Comparison of ENCODE assay signal across 9 cellular contexts in genomic region chr17:46851029-46851741, GRCh38. TPM values are rescaled to one million over a fixed set of nuclear protein-coding genes. Genes with fewer than 3 reads are reported as not detected.
A peak's percentile ranks its signal among the peaks of the same experiment; 100 is the strongest.
DNase-seq lines count a peak whose midpoint lies in the region; ATAC-seq, FAIRE-seq and TF ChIP-seq lines count a peak whose summit lies in the region.
"Had no signal": no experiment of that assay in that cellular context is flagged by ENCODE, and none has a peak within 500 bp of the region (broad histone marks: within the 10 kb centered on the region; RNA-seq: fewer than 3 reads in every experiment).

TSS of gene WNT9B (plus strand) at chr17:46851583. CDS start at chr17:46851639, 56 bp downstream.

- H3K4me3 Mint-ChIP-seq in glutamatergic neuron (ENCODE audit: unreplicated experiment) = peak within 1 kb of the TSS; percentile 83

- peaks cover 10% of the 10 kb centered on the region for H3K9me3 Mint-ChIP-seq in glutamatergic neuron (ENCODE audit: unreplicated experiment)

- ATAC-seq in GM21360 (IDR thresholded peaks at IDR 0.05; ENCODE audit: unreplicated experiment) = no peak
- ATAC-seq: GM12878 had no signal

- TF ChIP-seq CTCF in glutamatergic neuron (IDR thresholded peaks at IDR 0.05; ENCODE audit: partially characterized antibody, unreplicated experiment) = no peak

- H3K36me3 Mint-ChIP-seq in glutamatergic neuron (ENCODE audit: unreplicated experiment) = no peaks in the 10 kb centered on the region

- FAIRE-seq in RCC 7860 (lab: Jason Lieb, UNC) = no peak
- FAIRE-seq: GM12878 had no signal

- H3K27ac Mint-ChIP-seq in glutamatergic neuron (ENCODE audit: unreplicated experiment) = no peak within 1 kb of the TSS

- DNase-seq in stimulated activated CD4-positive, alpha-beta T cell treated with anti-CD3 and anti-CD28 coated beads, Interleukin-12 subunit alpha, Interleukin-12 subunit beta, amount 100 ng/mL, for 4 hours = peak; percentile 16
- no peak for DNase-seq in stimulated activated CD4-positive, alpha-beta T cell treated with anti-CD3 and anti-CD28 coated beads, Interleukin-1b, Interleukin-23, amount 100 ng/mL, for 48 hours
- DNase-seq in T-helper 9 cell (peak; percentile 4), glutamatergic neuron (peak; percentile 51), retina (peak; percentile 56), RCC 7860 (ENCODE audit: low spot score) (no peak), C1 segment of cervical spinal cord (lab: John Stamatoyannopoulos, UW) (no peak)

- peaks cover 29% of the 10 kb centered on the region for H3K27me3 Mint-ChIP-seq in glutamatergic neuron (ENCODE audit: unreplicated experiment)

- no peaks in the 10 kb centered on the region for H3K4me1 Mint-ChIP-seq in glutamatergic neuron (ENCODE audit: low read depth, unreplicated experiment)

RNA-seq across cellular contexts. Expression of gene WNT9B, which starts in this region (rescaled TPM):
- not detected for total RNA-seq in glutamatergic neuron (ENCODE audit: unreplicated experiment)
- total RNA-seq: GM12878 had no signal

Comparison
In these comparisons a context has a peak if more than half of its experiments do, and no peak if none do; other contexts are left out.
1. DNase-seq: peak in stimulated activated CD4-positive, alpha-beta T cell treated with anti-CD3 and anti-CD28 coated beads, Interleukin-12 subunit alpha, Interleukin-12 subunit beta, amount 100 ng/mL, for 4 hours (single experiment), T-helper 9 cell (single experiment) and retina (single experiment); none in stimulated activated CD4-positive, alpha-beta T cell treated with anti-CD3 and anti-CD28 coated beads, Interleukin-1b, Interleukin-23, amount 100 ng/mL, for 48 hours (single experiment), RCC 7860 (single experiment) and C1 segment of cervical spinal cord (0 of 14).
2. Peak in DNase-seq in glutamatergic neuron; RNA of the gene not detected or under 1 TPM.